In the genomic region with DNA sequence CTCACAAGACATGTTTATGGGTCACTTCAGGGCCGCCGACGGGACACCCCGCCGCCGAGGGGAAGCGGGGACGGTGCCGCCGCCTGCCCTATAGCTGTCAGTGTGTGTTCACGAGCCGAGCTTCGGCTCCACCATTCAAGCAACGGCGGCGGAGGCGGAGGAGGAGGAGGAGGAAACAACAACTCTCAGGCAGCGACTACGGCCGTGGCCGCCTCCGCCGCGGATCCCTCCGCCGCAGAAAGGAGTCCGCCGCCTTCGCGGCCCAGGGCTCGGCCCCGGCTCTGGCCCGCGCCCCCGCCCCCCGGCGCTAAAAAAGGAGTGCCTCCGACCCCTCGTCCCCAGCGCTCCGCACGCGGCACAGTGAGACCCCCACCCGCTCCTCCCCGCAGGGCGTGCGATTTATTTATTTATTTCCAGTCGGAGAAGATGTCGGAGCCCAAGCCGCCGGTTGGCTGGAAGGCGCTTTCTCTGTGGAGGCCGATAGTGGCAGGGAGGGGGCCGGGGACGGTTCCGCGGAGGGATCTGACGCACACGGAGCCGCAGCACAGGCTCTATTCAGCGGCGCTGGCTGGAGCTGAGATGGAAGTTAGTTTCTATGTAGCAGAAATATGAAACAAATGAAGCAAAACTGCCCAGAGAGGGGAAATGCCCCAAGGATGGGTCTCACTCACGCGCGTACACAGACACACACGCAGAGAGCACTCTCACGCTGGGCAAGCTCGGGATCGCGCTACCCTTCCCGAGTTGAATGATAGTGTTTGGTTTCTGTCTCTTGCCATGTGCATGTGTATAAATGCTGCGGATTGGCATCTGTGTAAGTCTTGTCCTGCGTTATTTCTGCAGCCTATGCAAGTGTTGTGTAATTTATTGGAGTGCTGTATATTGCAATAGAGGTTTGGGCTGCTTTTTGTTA, we compare ENCODE assay signal across 8 cellular contexts. TPM values are rescaled to one million over a fixed set of nuclear protein-coding genes. Genes with fewer than 3 reads are reported as not detected.
DNase-seq lines count a peak whose midpoint lies in the region; ATAC-seq and TF ChIP-seq lines count a peak whose summit lies in the region.

PHIP (minus strand) TSS at position 198 of the 913 bp plus-strand sequence; CDS start at position 12, 186 bp downstream.

- H2AFZ ChIP-seq in OCI-LY1 (ENCODE audit: low read length) = peak within 1 kb of the TSS; percentile 90

- H3K4me1 Mint-ChIP-seq in endothelial cell (ENCODE audit: unreplicated experiment) = peaks cover 45% of the 10 kb centered on the region

- H4K20me1 ChIP-seq in OCI-LY1 (ENCODE audit: insufficient read depth, low read length) = no peaks in the 10 kb centered on the region

- peak within 1 kb of the TSS; percentile 97 for H3K4me2 ChIP-seq in OCI-LY1 (ENCODE audit: low read length)

- DNase-seq in DMS 273 (lab: John Stamatoyannopoulos, UW; ENCODE audit: unreplicated experiment) = peak; percentile 98
- peak; percentile 76 for DNase-seq in HuH-7 (ENCODE audit: low spot score)
- DNase-seq in activated CD8-positive, alpha-beta memory T cell treated with anti-CD3 and anti-CD28 coated beads, Interleukin-2, amount 50 U/mL, for 4 hours = peak; percentile 91
- DNase-seq in endothelial cell (ENCODE audit: low spot score) = peak; percentile 91
- DNase-seq in midbrain (lab: John Stamatoyannopoulos, UW) = peak; percentile 95
- peak; percentile 78 to 82 for DNase-seq in stimulated activated CD8-positive, alpha-beta memory T cell treated with anti-CD3 and anti-CD28 coated beads, Interleukin-15, amount 100 ng/mL, for 48 hours (ENCODE audit: low read depth in 2 of 2)

- H3K27ac Mint-ChIP-seq in endothelial cell (ENCODE audit: unreplicated experiment) = peak within 1 kb of the TSS; percentile 98

- H3K27ac ChIP-seq in OCI-LY1 (ENCODE audit: low read depth, low read length, poor library complexity, severe bottlenecking) = peak within 1 kb of the TSS; percentile 92

- peaks cover 8% of the 10 kb centered on the region for H3K27me3 Mint-ChIP-seq in endothelial cell (ENCODE audit: unreplicated experiment)

- H3K9me3 Mint-ChIP-seq in endothelial cell (ENCODE audit: unreplicated experiment) = no peaks in the 10 kb centered on the region

- TF ChIP-seq CTCF in OCI-LY1 (IDR thresholded peaks at IDR 0.05; ENCODE audit: low read length) (no peak), endothelial cell (IDR thresholded peaks at IDR 0.05; ENCODE audit: unreplicated experiment) (no peak)

- peak within 1 kb of the TSS; percentile 89 for H3K4me3 ChIP-seq in OCI-LY1 (ENCODE audit: low read depth, low read length, poor library complexity, severe bottlenecking)

- H3K9me2 ChIP-seq in OCI-LY1 (ENCODE audit: low read depth, low read length) = no peaks in the 10 kb centered on the region

- ATAC-seq in GM21526 (IDR thresholded peaks at IDR 0.05; ENCODE audit: low FRiP score, unreplicated experiment) = peak; percentile 72

- H3K79me2 ChIP-seq in OCI-LY1 (ENCODE audit: insufficient read depth, low read length) = peaks cover 35% of the 10 kb centered on the region

- H3K36me3 ChIP-seq in OCI-LY1 (ENCODE audit: insufficient read depth, low read length) = peaks cover 34% of the 10 kb centered on the region

- H3K4me1 ChIP-seq in OCI-LY1 (ENCODE audit: insufficient read depth, low read length, severe bottlenecking) = peaks cover 35% of the 10 kb centered on the region

- H3F3A ChIP-seq in OCI-LY1 (ENCODE audit: insufficient read depth, low read length) = no peaks in the 10 kb centered on the region

- peaks cover 10% of the 10 kb centered on the region for H3K36me3 Mint-ChIP-seq in endothelial cell (ENCODE audit: low read depth, unreplicated experiment)

- H3K9ac ChIP-seq in OCI-LY1 (ENCODE audit: low read length) = peak within 1 kb of the TSS; percentile 99

- no peaks in the 10 kb centered on the region for H3K27me3 ChIP-seq in OCI-LY1 (ENCODE audit: insufficient read depth, low read length)

- H3K9me3 ChIP-seq in OCI-LY1 (ENCODE audit: low read length) = peaks cover 10% of the 10 kb centered on the region

- peak within 1 kb of the TSS; percentile 98 for H3K4me3 Mint-ChIP-seq in endothelial cell (ENCODE audit: unreplicated experiment)

RNA-seq across cellular contexts. Expression of gene PHIP, which starts in this region (rescaled TPM):
- 42.4 TPM for total RNA-seq in endothelial cell (ENCODE audit: unreplicated experiment)

Comparison
In these comparisons a context has a peak if more than half of its experiments do, and no peak if none do; other contexts are left out.
1. Peak in every context shown above with its lines: DNase-seq, ATAC-seq, H3K4me3 ChIP-seq and H3K27ac ChIP-seq.